25 cellular contexts compared by ENCODE assay signal in the genomic region with DNA sequence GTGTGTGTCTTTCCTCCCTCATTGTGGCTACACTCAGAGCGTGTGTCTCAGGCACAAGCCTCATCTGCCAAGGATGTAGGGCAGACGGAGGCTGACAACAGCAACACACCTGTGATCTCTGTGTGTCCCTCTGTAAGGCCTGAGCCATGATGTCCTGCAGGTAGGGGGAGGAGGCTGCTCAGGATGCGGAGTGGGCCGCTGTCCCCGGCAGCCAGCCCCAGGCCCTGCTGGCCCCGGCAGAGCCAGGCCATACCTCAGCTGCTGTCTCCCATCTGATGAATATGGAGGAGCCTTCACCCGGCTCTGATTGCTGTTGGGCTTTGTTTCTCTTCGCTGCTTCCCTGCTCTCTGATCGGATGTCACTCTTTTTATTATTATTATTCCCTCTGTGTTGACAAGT.
A peak's percentile ranks its signal among the peaks of the same experiment; 100 is the strongest.
DNase-seq lines count a peak whose midpoint lies in the region; ATAC-seq and TF ChIP-seq lines count a peak whose summit lies in the region.
"Had no signal": no experiment of that assay in that cellular context is flagged by ENCODE, and none has a peak within 500 bp of the region (broad histone marks: within the 10 kb centered on the region; RNA-seq: fewer than 3 reads in every experiment).

No MANE protein-coding gene starts in this region.

- TF ChIP-seq CTCF in tibial nerve (IDR thresholded peaks at IDR 0.05), result no peak

- no peak for TF ChIP-seq POLR2A in tibial nerve (IDR thresholded peaks at IDR 0.05)

- no peak for ATAC-seq in HG03457 (IDR thresholded peaks at IDR 0.05; ENCODE audit: unreplicated experiment)
- ATAC-seq: esophagus mucosa; foreskin keratinocyte; naive thymus-derived CD8-positive, alpha-beta T cell had no signal

- no peak overlapping the region for H3K4me3 ChIP-seq in tibial nerve
- H3K4me3 ChIP-seq: left ventricle myocardium inferior, MG63, prostate gland had no signal

- peaks cover 0 to 8% (median 0%) of the 10 kb centered on the region in 4 donors for H3K4me1 ChIP-seq in tibial nerve
- H3K4me1 ChIP-seq: foreskin keratinocyte, prostate gland had no signal

- DNase-seq in NCI-H1436 (lab: John Stamatoyannopoulos, UW), result peak; percentile 23
- DNase-seq in NCI-H1436 treated with DMSO at 0.1 percent for 48 hours (lab: John Stamatoyannopoulos, UW), result no peak
- DNase-seq in SK-N-DZ (ENCODE audit: low spot score), result peak; percentile 17
- peak; percentile 56 for DNase-seq in iPS-NIHi7 (ENCODE audit: extremely low spot score)
- DNase-seq in retina, result peak; percentile 65
- no peak for DNase-seq in tibial nerve (ENCODE audit: low spot score in 2 of 2)
- DNase-seq in NOMO-1 treated with dmso at 0.1 percent for 144 hours (lab: John Stamatoyannopoulos, UW; ENCODE audit: unreplicated experiment), result no peak
- DNase-seq: 8988T; activated B cell treated with CpG ODN at 0.5 μM for 24 hours; activated CD4-positive, alpha-beta T cell treated with anti-CD3 and anti-CD28 coated beads, Interleukin-2, amount 50 U/mL, for 48 hours; activated effector memory CD4-positive, alpha-beta T cell treated with Interleukin-2 at 50 U/mL for 16 hours; brain microvascular endothelial cell; CD4-positive, alpha-beta memory T cell; effector memory CD4-positive, alpha-beta T cell; foreskin keratinocyte; KBM-7; left ventricle myocardium inferior; MG63; naive thymus-derived CD8-positive, alpha-beta T cell; NCI-H1694 treated with DMSO at 0.1 percent for 48 hours; NCI-H2227 treated with DMSO at 0.1 percent for 48 hours; NCI-H82 had no signal

- H3K27ac ChIP-seq in tibial nerve, result no peak overlapping the region
- H3K27ac ChIP-seq: brain microvascular endothelial cell, foreskin keratinocyte, left ventricle myocardium inferior, prostate gland had no signal

- WGBS in tibial nerve, 2 donors, result 53 to 63% methylated on average over 9 of the region's 9 CpGs

- H3K36me3 ChIP-seq in tibial nerve, result no peaks in the 10 kb centered on the region
- H3K36me3 ChIP-seq: brain microvascular endothelial cell, left ventricle myocardium inferior, MG63, prostate gland had no signal

- TF ChIP-seq EP300 in tibial nerve (IDR thresholded peaks at IDR 0.05), result no peak

- H3K27me3 ChIP-seq in tibial nerve, result no peaks in the 10 kb centered on the region
- H3K27me3 ChIP-seq: brain microvascular endothelial cell, foreskin keratinocyte, MG63 had no signal

- no peaks in the 10 kb centered on the region for H3K9me3 ChIP-seq in tibial nerve
- H3K9me3 ChIP-seq: left ventricle myocardium inferior, MG63, prostate gland had no signal

Comparison
In these comparisons a context has a peak if more than half of its experiments do, and no peak if none do; other contexts are left out.
1. DNase-seq: peak in NCI-H1436 (single experiment), SK-N-DZ (single experiment), iPS-NIHi7 (single experiment) and retina (single experiment); none in NCI-H1436 treated with DMSO at 0.1 percent for 48 hours (single experiment), tibial nerve (0 of 2) and NOMO-1 treated with dmso at 0.1 percent for 144 hours (single experiment).